Comparison of ENCODE assay signal across 16 cellular contexts in the genomic region with DNA sequence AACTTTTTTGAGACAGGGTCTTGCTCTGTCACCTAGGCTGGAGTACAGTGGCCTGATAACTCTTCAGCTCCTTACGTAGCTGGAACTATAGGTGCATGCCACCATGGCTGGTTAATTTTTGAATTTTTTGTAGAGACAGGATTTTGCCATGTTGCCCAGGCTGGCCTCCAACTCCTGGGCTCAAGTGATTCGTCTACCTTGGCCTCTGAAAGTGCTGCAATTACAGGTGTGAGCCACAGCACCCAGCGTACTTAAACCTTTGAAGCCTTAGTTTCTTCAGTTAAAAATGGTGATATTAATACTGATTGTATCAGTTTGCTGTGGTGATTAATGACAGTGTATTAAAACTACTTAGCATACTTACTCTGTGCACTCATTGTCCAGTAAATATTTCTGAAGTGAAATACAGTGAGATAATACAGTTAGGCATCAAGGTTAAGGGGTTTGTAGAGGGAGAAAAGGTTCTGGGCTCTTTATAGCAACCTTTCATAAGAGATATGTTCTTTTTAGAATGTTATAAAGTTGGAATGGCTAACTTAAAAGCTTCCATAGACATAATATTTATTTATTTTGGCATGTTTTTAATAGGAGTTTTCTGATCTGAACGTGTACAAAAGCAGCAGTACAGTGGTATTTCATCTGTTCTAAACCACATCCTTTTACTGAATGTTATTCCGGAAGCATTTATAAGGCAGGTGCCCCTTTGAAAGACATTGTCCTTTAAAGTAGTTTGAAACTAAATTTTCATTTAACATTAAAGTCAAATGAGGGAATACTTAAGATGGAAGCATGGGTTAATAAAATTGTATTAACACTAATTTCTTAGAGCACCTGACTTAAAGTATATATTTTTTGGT. TPM values are rescaled to one million over a fixed set of nuclear protein-coding genes. Genes with fewer than 3 reads are reported as not detected.
DNase-seq lines count a peak whose midpoint lies in the region; ATAC-seq and TF ChIP-seq lines count a peak whose summit lies in the region.
"Had no signal": no experiment of that assay in that cellular context is flagged by ENCODE, and none has a peak within 500 bp of the region (broad histone marks: within the 10 kb centered on the region; RNA-seq: fewer than 3 reads in every experiment).

No MANE protein-coding gene starts in this region.

- no peak for TF ChIP-seq CTCF in foreskin fibroblast (IDR thresholded peaks at IDR 0.05; ENCODE audit: low read depth, low read length)
- no peak for TF ChIP-seq CTCF in tibial artery (IDR thresholded peaks at IDR 0.05)

- CTCF ChIA-PET in activated naive CD4-positive, alpha-beta T cell treated with anti-CD3 and anti-CD28 coated beads, Interleukin-2, amount 10 ng/mL, durations not matched to agents 7 days and 5 days (lab: Charles Lee): interaction anchor here (0.8 kb wide), 1 partner anchor 133 kb away, joined by 3 read pairs; a partner anchor contains a TSS

- H3K27me3 ChIP-seq in thymus (ENCODE audit: control insufficient read depth, insufficient read depth): no peaks in the 10 kb centered on the region
- no peaks in the 10 kb centered on the region for H3K27me3 ChIP-seq in tibial artery
- H3K27me3 ChIP-seq: cardiac muscle cell had no signal

- H3K4me1 ChIP-seq in thymus (ENCODE audit: control insufficient read depth, insufficient read depth, low read length): peaks cover 25% of the 10 kb centered on the region
- H3K4me1 ChIP-seq in tibial artery: peaks cover 0 to 9% (median 5%) of the 10 kb centered on the region in 4 donors

- peak; percentile 53 for ATAC-seq in HG03159 (IDR thresholded peaks at IDR 0.05; ENCODE audit: unreplicated experiment)
- ATAC-seq in activated T-helper 17 cell treated with anti-CD3 and anti-CD28 coated beads, Interleukin-2, amount 50 U/mL, for 72 hours (replicated peaks): peak; percentile 55

- peaks cover 60% of the 10 kb centered on the region for H3K4me1 Mint-ChIP-seq in activated naive CD4-positive, alpha-beta T cell treated with anti-CD3 and anti-CD28 coated beads, Interleukin-2, amount 10 ng/mL, durations not matched to agents 7 days and 5 days
- H3K4me1 Mint-ChIP-seq in activated T-helper 17 cell treated with anti-CD3 and anti-CD28 coated beads, Interleukin-2, amount 50 U/mL, for 72 hours: peaks cover 47% of the 10 kb centered on the region

- no peaks in the 10 kb centered on the region for H3K36me3 ChIP-seq in thymus (ENCODE audit: control insufficient read depth, insufficient read depth)
- H3K36me3 ChIP-seq in tibial artery: peaks cover 0 to 4% (median 0%) of the 10 kb centered on the region in 3 donors
- H3K36me3 ChIP-seq: cardiac muscle cell had no signal

- peaks cover 5% of the 10 kb centered on the region for H3K9me3 Mint-ChIP-seq in activated naive CD4-positive, alpha-beta T cell treated with anti-CD3 and anti-CD28 coated beads, Interleukin-2, amount 10 ng/mL, durations not matched to agents 7 days and 5 days
- no peaks in the 10 kb centered on the region for H3K9me3 Mint-ChIP-seq in activated T-helper 17 cell treated with anti-CD3 and anti-CD28 coated beads, Interleukin-2, amount 50 U/mL, for 72 hours

- H3K4me3 Mint-ChIP-seq in activated naive CD4-positive, alpha-beta T cell treated with anti-CD3 and anti-CD28 coated beads, Interleukin-2, amount 10 ng/mL, durations not matched to agents 7 days and 5 days: peak overlapping the region; percentile 50
- H3K4me3 Mint-ChIP-seq in activated T-helper 17 cell treated with anti-CD3 and anti-CD28 coated beads, Interleukin-2, amount 50 U/mL, for 72 hours: peak overlapping the region; percentile 66
- H3K4me3 Mint-ChIP-seq: memory B cell had no signal

- peak overlapping the region; percentile 32 for H3K4me3 ChIP-seq in thymus (ENCODE audit: low read length)
- no peak overlapping the region for H3K4me3 ChIP-seq in foreskin fibroblast (ENCODE audit: low read depth in 1 of 2, low read length in 2 of 2)
- no peak overlapping the region for H3K4me3 ChIP-seq in tibial artery
- H3K4me3 ChIP-seq: cardiac muscle cell, GM23248 had no signal

- H3K36me3 Mint-ChIP-seq in activated naive CD4-positive, alpha-beta T cell treated with anti-CD3 and anti-CD28 coated beads, Interleukin-2, amount 10 ng/mL, durations not matched to agents 7 days and 5 days: peaks cover 38% of the 10 kb centered on the region
- H3K36me3 Mint-ChIP-seq in activated T-helper 17 cell treated with anti-CD3 and anti-CD28 coated beads, Interleukin-2, amount 50 U/mL, for 72 hours (ENCODE audit: low read depth): peaks cover 13% of the 10 kb centered on the region

- H3K27ac ChIP-seq in thymus (ENCODE audit: low read depth) (peak overlapping the region; percentile 80), tibial artery (no peak overlapping the region)
- H3K27ac ChIP-seq: cardiac muscle cell, GM23248 had no signal

- H3K27me3 Mint-ChIP-seq in activated naive CD4-positive, alpha-beta T cell treated with anti-CD3 and anti-CD28 coated beads, Interleukin-2, amount 10 ng/mL, durations not matched to agents 7 days and 5 days: no peaks in the 10 kb centered on the region
- H3K27me3 Mint-ChIP-seq in activated T-helper 17 cell treated with anti-CD3 and anti-CD28 coated beads, Interleukin-2, amount 50 U/mL, for 72 hours: no peaks in the 10 kb centered on the region
- H3K27me3 Mint-ChIP-seq: memory B cell had no signal

- DNase-seq in activated naive CD4-positive, alpha-beta T cell treated with anti-CD3 and anti-CD28 coated beads, Interleukin-2, amount 10 ng/mL, durations not matched to agents 7 days and 5 days: no peak
- no peak for DNase-seq in activated naive CD4-positive, alpha-beta T cell treated with anti-CD3 and anti-CD28 coated beads, Interleukin-2, amount 50 U/mL, for 16 hours
- DNase-seq in foreskin fibroblast (no peak), tibial artery (no peak), Ammon's horn (ENCODE audit: low spot score) (no peak)
- DNase-seq: activated effector memory CD4-positive, alpha-beta T cell treated with Interleukin-2 at 50 U/mL for 16 hours; GM23248; NCI-H1105; NCI-H524 treated with DMSO at 0.1 percent for 48 hours; posterior cingulate gyrus; stimulated activated CD4-positive, alpha-beta T cell treated with anti-CD3 and anti-CD28 coated beads, Interleukin-15, amount 100 ng/mL, for 24 hours had no signal

- WGBS in thymus: 20% methylated on average over 5 of the region's 5 CpGs

- H3K9me3 ChIP-seq in thymus (ENCODE audit: control insufficient read depth) (no peaks in the 10 kb centered on the region), tibial artery (no peaks in the 10 kb centered on the region)

- H3K27ac Mint-ChIP-seq in activated naive CD4-positive, alpha-beta T cell treated with anti-CD3 and anti-CD28 coated beads, Interleukin-2, amount 10 ng/mL, durations not matched to agents 7 days and 5 days: peak overlapping the region; percentile 81
- peak overlapping the region; percentile 70 for H3K27ac Mint-ChIP-seq in activated T-helper 17 cell treated with anti-CD3 and anti-CD28 coated beads, Interleukin-2, amount 50 U/mL, for 72 hours
- H3K27ac Mint-ChIP-seq: memory B cell had no signal

- intact Hi-C loops in tibial artery (cut with DNase I; ENCODE audit: low total_unique reads): no loop called here

RNA-seq across cellular contexts. Expression of a gene that starts 23.6 kb away (rescaled TPM):
- total RNA-seq in activated T-helper 17 cell treated with anti-CD3 and anti-CD28 coated beads, Interleukin-2, amount 50 U/mL, for 72 hours: 10 to 100 TPM; 37.5 to 41.6 TPM
- polyA plus RNA-seq in thymus: 45.2 TPM
